In the genomic region with DNA sequence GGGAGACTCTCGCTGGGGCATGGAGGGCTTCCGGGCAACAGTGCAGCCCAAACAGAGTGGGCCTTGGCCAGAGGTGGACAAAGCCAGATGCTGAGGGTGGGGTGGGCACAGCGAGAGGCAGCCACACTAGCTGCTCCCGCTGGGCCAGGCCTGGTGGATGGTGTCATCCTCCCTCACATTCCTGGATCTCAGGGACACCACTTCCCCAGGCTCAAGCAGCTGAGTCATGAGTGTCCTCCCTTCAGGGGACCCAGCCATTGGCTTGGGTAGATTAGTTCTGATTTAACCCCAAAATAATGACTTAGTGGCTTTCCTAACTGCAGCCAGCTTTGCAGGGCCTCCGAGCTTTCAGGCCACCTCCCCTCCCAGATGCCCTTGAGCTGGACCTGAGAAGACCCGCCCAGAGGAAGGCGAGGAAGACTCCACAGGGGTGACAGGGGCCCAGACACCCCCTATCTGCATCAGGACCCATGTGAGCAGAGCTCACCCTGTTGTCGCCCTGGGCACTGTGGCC, we compare ENCODE assay signal across 14 cellular contexts. TPM values are rescaled to one million over a fixed set of nuclear protein-coding genes. Genes with fewer than 3 reads are reported as not detected.
DNase-seq lines count a peak whose midpoint lies in the region; ATAC-seq and TF ChIP-seq lines count a peak whose summit lies in the region.
"Had no signal": no experiment of that assay in that cellular context is flagged by ENCODE, and none has a peak within 500 bp of the region (broad histone marks: within the 10 kb centered on the region; RNA-seq: fewer than 3 reads in every experiment).

No MANE protein-coding gene starts in this region.

- peak overlapping the region; percentile 75 for H2AK5ac ChIP-seq in neuronal stem cell (ENCODE audit: low read depth, low read length)

- TF ChIP-seq CTCF in CD14-positive monocyte (IDR thresholded peaks at IDR 0.05) (no peak), colonic mucosa (IDR thresholded peaks at IDR 0.05) (no peak)

- H3K4me3 ChIP-seq in duodenal mucosa (ENCODE audit: low read depth in 1 of 2, low read length in 2 of 2), result no peak overlapping the region
- H3K4me3 ChIP-seq in neuronal stem cell (ENCODE audit: low read length in 2 of 2), result no peak overlapping the region
- no peak overlapping the region for H3K4me3 ChIP-seq in Karpas-422 (ENCODE audit: low read length)
- H3K4me3 ChIP-seq in colonic mucosa, result no peak overlapping the region
- H3K4me3 ChIP-seq: ascending aorta had no signal

- peak overlapping the region; percentile 55 for H2BK15ac ChIP-seq in neuronal stem cell (ENCODE audit: low read length)

- no peak for ATAC-seq in HG03039 (IDR thresholded peaks at IDR 0.05; ENCODE audit: unreplicated experiment)
- ATAC-seq: WTC11 had no signal

- peaks cover 7% of the 10 kb centered on the region; the same call in 1 of the 2 replicates for H4K20me1 ChIP-seq in Karpas-422 (ENCODE audit: insufficient read depth, low read depth, low read length)

- intact Hi-C loops in CD14-positive monocyte (cut with micrococcal nuclease) (no loop called here), colonic mucosa (cut with DNase I) (no loop called here)

- no CpG with 5 or more reads among the region's 8 CpGs for WGBS in neuronal stem cell (ENCODE audit: extremely low coverage in 2 of 2, insufficient read length in 2 of 2, insufficient replicate concordance in 1 of 2), 2 donors

- H3K36me3 ChIP-seq in duodenal mucosa (ENCODE audit: control insufficient read depth in 1 of 2, insufficient read depth in 2 of 2, low read length in 2 of 2) (no peaks in the 10 kb centered on the region), neuronal stem cell (replicated peaks in 1 of 2; ENCODE audit: control insufficient read depth in 2 of 2, insufficient read depth in 2 of 2, low read length in 2 of 2) (no peaks in the 10 kb centered on the region), Karpas-422 (ENCODE audit: insufficient read depth, low read length) (no peaks in the 10 kb centered on the region), colonic mucosa (no peaks in the 10 kb centered on the region)
- H3K36me3 ChIP-seq: ascending aorta had no signal

- H4K8ac ChIP-seq in neuronal stem cell (ENCODE audit: low read depth, low read length), result no peak overlapping the region

- H2BK12ac ChIP-seq in neuronal stem cell (ENCODE audit: low read length), result peak overlapping the region; percentile 90

- peaks cover 69% of the 10 kb centered on the region for H3K4me1 Mint-ChIP-seq in CD14-positive monocyte

- peak overlapping the region; percentile 96 for H2BK120ac ChIP-seq in neuronal stem cell (ENCODE audit: low read depth, low read length)

- H3K27ac ChIP-seq in duodenal mucosa (ENCODE audit: low read depth, low read length) (peak overlapping the region; percentile 10), neuronal stem cell (replicated peaks; ENCODE audit: low read length) (no peak overlapping the region), Karpas-422 (ENCODE audit: low read length) (no peak overlapping the region), colonic mucosa (no peak overlapping the region)
- H3K27ac ChIP-seq: KMS-11 had no signal

- no peak overlapping the region for H3K4ac ChIP-seq in neuronal stem cell (ENCODE audit: low read length)

- no peaks in the 10 kb centered on the region for H3K9me2 ChIP-seq in Karpas-422 (replicated peaks; ENCODE audit: insufficient read depth, low read length)

- H3K18ac ChIP-seq in neuronal stem cell (ENCODE audit: low read length), result peak overlapping the region; percentile 8

- H3K27me3 ChIP-seq in duodenal mucosa (ENCODE audit: control insufficient read depth in 1 of 2, insufficient read depth in 2 of 2, low read length in 2 of 2) (no peaks in the 10 kb centered on the region), neuronal stem cell (ENCODE audit: control insufficient read depth in 3 of 3, insufficient read depth in 3 of 3, low read depth in 1 of 3, low read length in 3 of 3) (peaks cover 0 to 39% (median 12%) of the 10 kb centered on the region in 3 experiments), Karpas-422 (ENCODE audit: low read length) (no peaks in the 10 kb centered on the region), colonic mucosa (no peaks in the 10 kb centered on the region)
- H3K27me3 ChIP-seq: ascending aorta had no signal

- H2AFZ ChIP-seq in neuronal stem cell (ENCODE audit: low read length) (no peak overlapping the region), Karpas-422 (ENCODE audit: low read length) (no peak overlapping the region)

- DNase-seq in CD14-positive monocyte (ENCODE audit: low spot score), result peak; percentile 67
- peak; percentile 78 for DNase-seq in LHCN-M2 (ENCODE audit: low read depth)
- DNase-seq in neuronal stem cell (ENCODE audit: low spot score), result no peak
- DNase-seq in Karpas-422, result no peak
- DNase-seq in activated gamma-delta T cell (lab: John Stamatoyannopoulos, UW), result no peak
- no peak for DNase-seq in colonic mucosa
- DNase-seq: activated T-cell treated with anti-CD3 and anti-CD28 coated beads for 4 hours, NCI-H226, RPMI8226 had no signal

- H3K23ac ChIP-seq in neuronal stem cell (ENCODE audit: low read depth, low read length, poor library complexity), result peak overlapping the region; percentile 52

- peaks cover 0 to 2% (median 1%) of the 10 kb centered on the region in 3 donors for H3K27me3 Mint-ChIP-seq in CD14-positive monocyte (ENCODE audit: low read depth in 3 of 3)

- peaks cover 16 to 42% of the 10 kb centered on the region in 2 donors for H3K4me1 ChIP-seq in duodenal mucosa (ENCODE audit: control insufficient read depth in 1 of 2, insufficient read depth in 2 of 2, low read length in 2 of 2)
- peaks cover 1 to 2% of the 10 kb centered on the region in 2 donors for H3K4me1 ChIP-seq in neuronal stem cell (ENCODE audit: control insufficient read depth in 2 of 2, insufficient read depth in 1 of 2, low read depth in 1 of 2, low read length in 2 of 2)
- peaks cover 16% of the 10 kb centered on the region for H3K4me1 ChIP-seq in Karpas-422 (ENCODE audit: low read length)
- H3K4me1 ChIP-seq in colonic mucosa, result peaks cover 12% of the 10 kb centered on the region

- H4K91ac ChIP-seq in neuronal stem cell (ENCODE audit: low read depth, low read length, poor library complexity), result no peak overlapping the region

- H3K9me3 ChIP-seq in duodenal mucosa (ENCODE audit: control insufficient read depth in 1 of 2, low read length in 2 of 2) (no peaks in the 10 kb centered on the region), neuronal stem cell (replicated peaks in 1 of 2; ENCODE audit: control insufficient read depth in 2 of 2, insufficient read depth in 1 of 2, low read depth in 1 of 2, low read length in 2 of 2) (no peaks in the 10 kb centered on the region), Karpas-422 (ENCODE audit: low read length) (no peaks in the 10 kb centered on the region), colonic mucosa (no peaks in the 10 kb centered on the region)
- H3K9me3 ChIP-seq: ascending aorta had no signal

- no peak overlapping the region for H2BK5ac ChIP-seq in neuronal stem cell (ENCODE audit: low read length)

- peaks cover 3% of the 10 kb centered on the region for H3K79me1 ChIP-seq in neuronal stem cell (ENCODE audit: low read depth, low read length)

- H3K4me2 ChIP-seq in neuronal stem cell (ENCODE audit: insufficient read depth, low read length, poor library complexity, severe bottlenecking) (no peak overlapping the region), Karpas-422 (ENCODE audit: low read depth, low read length, poor library complexity, severe bottlenecking) (no peak overlapping the region)
- H3K4me2 ChIP-seq: KMS-11 had no signal

- H3K27ac Mint-ChIP-seq in CD14-positive monocyte, result peak overlapping the region in 3 of 7 donors; percentile 42 to 82 (median 67)
- H3K27ac Mint-ChIP-seq: WTC11 had no signal

- H3K14ac ChIP-seq in neuronal stem cell (ENCODE audit: low read length), result no peak overlapping the region

- H3K9ac ChIP-seq in duodenal mucosa (ENCODE audit: low read depth in 1 of 2, low read length in 2 of 2) (no peak overlapping the region), neuronal stem cell (ENCODE audit: low read depth, low read length, poor library complexity) (no peak overlapping the region), Karpas-422 (ENCODE audit: low read length) (no peak overlapping the region), colonic mucosa (ENCODE audit: low read depth in 2 of 2, low read length in 2 of 2) (no peak overlapping the region)
- H3K9ac ChIP-seq: KMS-11 had no signal

- H3K4me3 Mint-ChIP-seq in CD14-positive monocyte, result no peak overlapping the region
- H3K4me3 Mint-ChIP-seq: WTC11 had no signal

- H3K36me3 Mint-ChIP-seq in CD14-positive monocyte, result no peaks in the 10 kb centered on the region
- H3K36me3 Mint-ChIP-seq: WTC11 had no signal

- no peaks in the 10 kb centered on the region for H3K79me2 ChIP-seq in Karpas-422 (ENCODE audit: low read length)

- H3K9me3 Mint-ChIP-seq in CD14-positive monocyte, result peaks cover 0 to 2% (median 0%) of the 10 kb centered on the region in 7 donors
- H3K9me3 Mint-ChIP-seq: WTC11 had no signal

RNA-seq across cellular contexts. Expression of gene WNT7B, which starts 25.9 kb away (rescaled TPM):
- not detected for polyA plus RNA-seq in CD14-positive monocyte
- total RNA-seq in LHCN-M2 (2014; rRNA removed), result 0.13 TPM in 1 of 2 replicates, not detected in the other
- polyA plus RNA-seq in LHCN-M2 (2012), result 0.02 TPM
- 8.6 TPM for polyA plus RNA-seq in neuronal stem cell (2013, experiment 1 of 2)
- 8.5 TPM for polyA plus RNA-seq in neuronal stem cell (2013, experiment 2 of 2)
- not detected in 2 replicates for total RNA-seq in Karpas-422 (2014; rRNA removed; shearing (Covaris generic); ENCODE audit: low replicate concordance)
- under 1 TPM in 1 of 2 donors, not detected in 1; 0.12 TPM for total RNA-seq in colonic mucosa
- total RNA-seq: ascending aorta had no signal

Comparison
In these comparisons a context has a peak if more than half of its experiments do, and no peak if none do; other contexts are left out.
1. DNase-seq: peak in CD14-positive monocyte (single experiment) and LHCN-M2 (single experiment); none in neuronal stem cell (single experiment), Karpas-422 (single experiment), activated gamma-delta T cell (single experiment) and colonic mucosa (single experiment).